Comparison of ENCODE assay signal across 15 cellular contexts in genomic region chr20:42492998-42493397, GRCh38.
DNase-seq lines count a peak whose midpoint lies in the region; ATAC-seq and TF ChIP-seq lines count a peak whose summit lies in the region.
"Had no signal": no experiment of that assay in that cellular context is flagged by ENCODE, and none has a peak within 500 bp of the region (broad histone marks: within the 10 kb centered on the region; RNA-seq: fewer than 3 reads in every experiment).

No MANE protein-coding gene starts in this region.

- no peaks in the 10 kb centered on the region for H4K20me1 ChIP-seq in Karpas-422 (ENCODE audit: insufficient read depth, low read depth, low read length)
- H4K20me1 ChIP-seq: BLaER1 had no signal

- H3K27me3 ChIP-seq in Karpas-422 (ENCODE audit: low read length): no peaks in the 10 kb centered on the region
- H3K27me3 ChIP-seq: BLaER1 had no signal

- TF ChIP-seq CTCF in GM13976 (IDR thresholded peaks at IDR 0.05; ENCODE audit: borderline replicate concordance, control extremely low read depth, extremely low read depth, insufficient read depth, missing control alignments): no peak

- no peaks in the 10 kb centered on the region for H3K9me2 ChIP-seq in Karpas-422 (replicated peaks; ENCODE audit: insufficient read depth, low read length)

- peaks cover 19% of the 10 kb centered on the region for H3K4me1 ChIP-seq in Karpas-422 (ENCODE audit: low read length)

- ATAC-seq in GM21390 (IDR thresholded peaks at IDR 0.05; ENCODE audit: unreplicated experiment): no peak

- peak; percentile 12 for DNase-seq in NCI-H526 treated with DMSO at 0.1 percent for 48 hours (lab: John Stamatoyannopoulos, UW)
- no peak for DNase-seq in NCI-H526 (lab: John Stamatoyannopoulos, UW)
- DNase-seq in Karpas-422: peak; percentile 47
- DNase-seq in pons (ENCODE audit: low spot score): peak; percentile 68
- no peak for DNase-seq in GM13976 (ENCODE audit: low spot score)
- DNase-seq in cerebellum (ENCODE audit: low spot score): no peak
- DNase-seq: CD4-positive, alpha-beta memory T cell; DMS79; HCEC 1CT; HFFc6 had no signal

- in situ Hi-C loops in GM13976 (cut with MboI; ENCODE audit: low sequenced_read_pairs, unreplicated experiment): no loop called here

- H3K9me3 ChIP-seq in Karpas-422 (ENCODE audit: low read length): no peaks in the 10 kb centered on the region
- H3K9me3 ChIP-seq: BLaER1 had no signal

- H3K9ac ChIP-seq in Karpas-422 (ENCODE audit: low read length): no peak overlapping the region
- H3K9ac ChIP-seq: BLaER1 had no signal

- H2AFZ ChIP-seq in Karpas-422 (ENCODE audit: low read length): no peak overlapping the region

- no peaks in the 10 kb centered on the region for H3K36me3 ChIP-seq in Karpas-422 (ENCODE audit: insufficient read depth, low read length)
- H3K36me3 ChIP-seq: BLaER1 had no signal

- TF ChIP-seq POLR2A in Raji (IDR thresholded peaks at IDR 0.05; ENCODE audit: insufficient read depth, low read depth, low read length): peak; percentile 57; the same call in 1 of the 2 replicates

- H3K27ac ChIP-seq in Karpas-422 (ENCODE audit: low read length): no peak overlapping the region
- H3K27ac ChIP-seq: 22Rv1, BLaER1, HL-60 had no signal

- no peaks in the 10 kb centered on the region for H3K79me2 ChIP-seq in Karpas-422 (ENCODE audit: low read length)

- peak overlapping the region; percentile 4 for H3K4me2 ChIP-seq in Karpas-422 (ENCODE audit: low read depth, low read length, poor library complexity, severe bottlenecking)
- H3K4me2 ChIP-seq: BLaER1 had no signal

- no peak overlapping the region for H3K4me3 ChIP-seq in Karpas-422 (ENCODE audit: low read length)
- H3K4me3 ChIP-seq: BLaER1 had no signal

Comparison
In these comparisons a context has a peak if more than half of its experiments do, and no peak if none do; other contexts are left out.
1. DNase-seq: peak in NCI-H526 treated with DMSO at 0.1 percent for 48 hours (single experiment), Karpas-422 (single experiment) and pons (single experiment); none in NCI-H526 (0 of 2), GM13976 (single experiment) and cerebellum (single experiment).